ENCODE assay signal across 23 cellular contexts in genomic region chr13:111882351-111882750, GRCh38.
DNase-seq lines count a peak whose midpoint lies in the region; ATAC-seq and TF ChIP-seq lines count a peak whose summit lies in the region.
"Had no signal": no experiment of that assay in that cellular context is flagged by ENCODE, and none has a peak within 500 bp of the region (broad histone marks: within the 10 kb centered on the region; RNA-seq: fewer than 3 reads in every experiment).

No MANE protein-coding gene starts in this region.

- no peak for ATAC-seq in activated CD8-positive, alpha-beta memory T cell treated with anti-CD3 and anti-CD28 coated beads, Interleukin-2, amount 10 ng/mL, durations not matched to agents 7 days and 5 days
- ATAC-seq: A549 had no signal

- H3K27me3 Mint-ChIP-seq in activated CD8-positive, alpha-beta memory T cell treated with anti-CD3 and anti-CD28 coated beads, Interleukin-2, amount 10 ng/mL, durations not matched to agents 7 days and 5 days = no peaks in the 10 kb centered on the region
- no peaks in the 10 kb centered on the region for H3K27me3 Mint-ChIP-seq in osteocyte (ENCODE audit: unreplicated experiment)
- H3K27me3 Mint-ChIP-seq: CD4-positive, alpha-beta T cell had no signal

- H3K9me3 ChIP-seq in vagina = no peaks in the 10 kb centered on the region
- H3K9me3 ChIP-seq: A549; BE2C; BLaER1 treated with 17β-estradiol and CSF1 and Interleukin-3, amounts not matched to agents 10 nM and 100 nM; HAP-1 had no signal

- H3K36me3 Mint-ChIP-seq in activated CD8-positive, alpha-beta memory T cell treated with anti-CD3 and anti-CD28 coated beads, Interleukin-2, amount 10 ng/mL, durations not matched to agents 7 days and 5 days = no peaks in the 10 kb centered on the region
- H3K36me3 Mint-ChIP-seq in osteocyte (ENCODE audit: unreplicated experiment) = no peaks in the 10 kb centered on the region
- H3K36me3 Mint-ChIP-seq: CD14-positive monocyte; CD8-positive, alpha-beta memory T cell had no signal

- peak; percentile 2 for DNase-seq in activated CD8-positive, alpha-beta memory T cell treated with anti-CD3 and anti-CD28 coated beads, Interleukin-2, amount 10 ng/mL, durations not matched to agents 7 days and 5 days
- no peak for DNase-seq in activated CD8-positive, alpha-beta memory T cell treated with anti-CD3 and anti-CD28 coated beads, Interleukin-2, amount 50 U/mL, for 4 hours
- peak; percentile 60 for DNase-seq in osteocyte (ENCODE audit: extremely low spot score, unreplicated experiment)
- DNase-seq in vagina (ENCODE audit: extremely low spot score in 2 of 2) = peak; percentile 37 to 47
- no peak for DNase-seq in T-helper 1 cell
- no peak for DNase-seq in HT-29 (ENCODE audit: low spot score)
- DNase-seq: 8988T; ACHN; AML-193; BE2C; Calu3; CD4-positive, alpha-beta T cell; CD8-positive, alpha-beta memory T cell; COR-L47; DMS53; DMS79 treated with DMSO at 0.1 percent for 48 hours; GF-D8; GOT3; HFFc6 had no signal

- H3K27ac Mint-ChIP-seq in activated CD8-positive, alpha-beta memory T cell treated with anti-CD3 and anti-CD28 coated beads, Interleukin-2, amount 10 ng/mL, durations not matched to agents 7 days and 5 days = no peak overlapping the region
- no peak overlapping the region for H3K27ac Mint-ChIP-seq in osteocyte (ENCODE audit: unreplicated experiment)
- H3K27ac Mint-ChIP-seq: CD14-positive monocyte; CD4-positive, alpha-beta T cell; CD8-positive, alpha-beta memory T cell; HFFc6 had no signal

- no peaks in the 10 kb centered on the region for H3K36me3 ChIP-seq in vagina
- H3K36me3 ChIP-seq: BE2C; BLaER1 treated with 17β-estradiol and CSF1 and Interleukin-3, amounts not matched to agents 10 nM and 100 nM; HAP-1 had no signal

- no peak overlapping the region for H3K27ac ChIP-seq in vagina
- H3K27ac ChIP-seq: A549; BLaER1 treated with 17β-estradiol and CSF1 and Interleukin-3, amounts not matched to agents 10 nM and 100 nM had no signal

- H3K4me3 Mint-ChIP-seq in activated CD8-positive, alpha-beta memory T cell treated with anti-CD3 and anti-CD28 coated beads, Interleukin-2, amount 10 ng/mL, durations not matched to agents 7 days and 5 days = no peak overlapping the region
- no peak overlapping the region for H3K4me3 Mint-ChIP-seq in osteocyte (ENCODE audit: unreplicated experiment)
- H3K4me3 Mint-ChIP-seq: CD14-positive monocyte; CD4-positive, alpha-beta T cell; CD8-positive, alpha-beta memory T cell; HFFc6 had no signal

- no peak overlapping the region for H3K4me3 ChIP-seq in vagina
- H3K4me3 ChIP-seq: A549; BLaER1 treated with 17β-estradiol and CSF1 and Interleukin-3, amounts not matched to agents 10 nM and 100 nM; HAP-1 had no signal

- intact Hi-C loops in vagina (cut with DNase I) = no loop called here

- CTCF ChIA-PET in activated CD8-positive, alpha-beta memory T cell treated with anti-CD3 and anti-CD28 coated beads, Interleukin-2, amount 10 ng/mL, durations not matched to agents 7 days and 5 days (lab: Charles Lee) = no interaction called here

- no peaks in the 10 kb centered on the region for H3K4me1 ChIP-seq in vagina
- H3K4me1 ChIP-seq: A549; BE2C; BLaER1 treated with 17β-estradiol and CSF1 and Interleukin-3, amounts not matched to agents 10 nM and 100 nM; HAP-1 had no signal

- H3K27me3 ChIP-seq in vagina = no peaks in the 10 kb centered on the region
- H3K27me3 ChIP-seq: BE2C; BLaER1 treated with 17β-estradiol and CSF1 and Interleukin-3, amounts not matched to agents 10 nM and 100 nM had no signal

- H3K9me3 Mint-ChIP-seq in activated CD8-positive, alpha-beta memory T cell treated with anti-CD3 and anti-CD28 coated beads, Interleukin-2, amount 10 ng/mL, durations not matched to agents 7 days and 5 days (ENCODE audit: low read depth) = peaks cover 3% of the 10 kb centered on the region
- H3K9me3 Mint-ChIP-seq in osteocyte (ENCODE audit: unreplicated experiment) = peaks cover 12% of the 10 kb centered on the region
- H3K9me3 Mint-ChIP-seq: CD4-positive, alpha-beta T cell had no signal

- no peak for TF ChIP-seq POLR2A in vagina (IDR thresholded peaks at IDR 0.05)

- TF ChIP-seq CTCF in osteocyte (IDR thresholded peaks at IDR 0.05) (no peak), vagina (IDR thresholded peaks at IDR 0.05) (no peak)

- H3K4me1 Mint-ChIP-seq in activated CD8-positive, alpha-beta memory T cell treated with anti-CD3 and anti-CD28 coated beads, Interleukin-2, amount 10 ng/mL, durations not matched to agents 7 days and 5 days = no peaks in the 10 kb centered on the region
- no peaks in the 10 kb centered on the region for H3K4me1 Mint-ChIP-seq in osteocyte (ENCODE audit: unreplicated experiment)
- H3K4me1 Mint-ChIP-seq: CD14-positive monocyte; CD8-positive, alpha-beta memory T cell had no signal

Comparison
In these comparisons a context has a peak if more than half of its experiments do, and no peak if none do; other contexts are left out.
1. DNase-seq: peak in activated CD8-positive, alpha-beta memory T cell treated with anti-CD3 and anti-CD28 coated beads, Interleukin-2, amount 10 ng/mL, durations not matched to agents 7 days and 5 days (single experiment), osteocyte (single experiment) and vagina (2 of 2); none in activated CD8-positive, alpha-beta memory T cell treated with anti-CD3 and anti-CD28 coated beads, Interleukin-2, amount 50 U/mL, for 4 hours (single experiment), T-helper 1 cell (0 of 5) and HT-29 (single experiment).